ENCODE assay signal across 1 cellular context in the genomic region with DNA sequence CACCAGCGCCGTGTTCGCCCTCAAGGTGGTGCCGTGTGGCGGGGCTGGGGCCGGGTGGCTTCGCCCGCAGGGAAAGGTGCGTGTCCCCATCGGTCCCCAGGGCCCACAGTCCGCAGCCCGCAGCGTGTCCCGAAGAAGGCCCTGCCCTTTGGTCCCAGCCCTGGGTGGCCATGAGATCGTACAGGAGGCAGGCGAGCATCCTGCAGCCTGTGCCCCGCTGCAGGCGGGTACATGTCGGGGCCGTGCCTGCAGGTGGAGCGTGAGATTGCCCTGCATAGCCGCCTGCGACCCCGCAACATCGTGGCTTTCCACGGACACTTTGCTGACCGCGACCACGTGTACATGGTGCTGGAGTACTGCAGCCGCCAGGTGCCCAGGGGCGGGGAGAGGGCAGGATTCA.
TF ChIP-seq lines count a peak whose summit lies in the region.

No MANE protein-coding gene starts in this region.

TF ChIP-seq in GM23338, 12 proteins besides CTCF, POLR2A, EP300 and RAD21:
- no peak for TF ChIP-seq EZH2phosphoT487 (IDR thresholded peaks at IDR 0.05; ENCODE audit: unreplicated experiment)
- no peak for TF ChIP-seq ETS1 (IDR thresholded peaks at IDR 0.05)
